In the genomic region with DNA sequence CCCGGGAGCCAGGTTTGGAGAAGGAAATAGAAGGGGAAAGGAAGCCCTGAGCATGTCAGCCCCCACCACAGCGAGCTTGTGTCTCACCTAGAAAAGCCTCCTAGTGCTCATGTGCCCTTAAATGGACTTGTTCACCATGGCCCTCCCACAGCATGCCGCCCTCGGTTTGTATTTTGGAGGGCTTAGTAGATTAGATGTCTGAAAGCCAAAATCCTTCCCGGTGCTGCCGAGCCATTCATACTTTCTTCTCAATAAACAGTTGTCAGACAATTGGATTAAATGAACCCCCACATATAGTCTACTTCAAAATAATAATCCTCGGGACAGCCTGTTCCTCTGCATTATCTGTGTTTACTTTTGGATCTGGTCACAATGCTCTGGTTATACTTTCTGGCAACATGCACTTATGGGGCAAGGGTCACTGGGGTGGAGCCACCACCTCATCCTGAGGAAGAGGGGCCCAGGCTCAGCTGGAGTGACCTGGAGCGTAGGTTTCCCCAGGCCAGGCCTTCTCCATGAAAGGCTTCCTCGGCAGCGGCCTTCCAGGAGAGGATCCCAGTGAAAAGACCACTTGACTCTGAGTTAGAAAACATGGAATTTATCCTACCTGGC, we compare ENCODE assay signal across 19 cellular contexts.
A peak's percentile ranks its signal among the peaks of the same experiment; 100 is the strongest.
DNase-seq lines count a peak whose midpoint lies in the region; ATAC-seq and TF ChIP-seq lines count a peak whose summit lies in the region.
"Had no signal": no experiment of that assay in that cellular context is flagged by ENCODE, and none has a peak within 500 bp of the region (broad histone marks: within the 10 kb centered on the region; RNA-seq: fewer than 3 reads in every experiment).

No MANE protein-coding gene starts in this region.

- WGBS in thyroid gland, 2 donors, result 71 to 80% methylated on average over 9 to 10 of the region's 10 CpGs

- no peak for TF ChIP-seq POLR2A in thyroid gland (IDR thresholded peaks at IDR 0.05)

- no peaks in the 10 kb centered on the region for H3K27me3 ChIP-seq in muscle layer of duodenum (ENCODE audit: low read depth, low read length)
- no peaks in the 10 kb centered on the region for H3K27me3 ChIP-seq in thyroid gland

- H3K4me3 Mint-ChIP-seq in activated B cell treated with CpG ODN at 0.5 μM for 24 hours, result no peak overlapping the region
- no peak overlapping the region for H3K4me3 Mint-ChIP-seq in activated naive CD8-positive, alpha-beta T cell treated with anti-CD3 and anti-CD28 coated beads, Interleukin-2, amount 50 U/mL, for 24 hours
- no peak overlapping the region for H3K4me3 Mint-ChIP-seq in activated CD8-positive, alpha-beta T cell treated with anti-CD3 and anti-CD28 coated beads, Interleukin-2, amount 10 ng/mL, durations not matched to agents 7 days and 5 days
- H3K4me3 Mint-ChIP-seq: naive B cell; stimulated activated naive CD8-positive, alpha-beta T cell treated with anti-CD3 and anti-CD28 coated beads, Interleukin-15, Interleukin-2, amounts not matched to agents 100 ng/mL and 50 ng/mL, for 24 hours had no signal

- peaks cover 21% of the 10 kb centered on the region for H3K36me3 Mint-ChIP-seq in activated B cell treated with CpG ODN at 0.5 μM for 24 hours (ENCODE audit: low read depth)
- H3K36me3 Mint-ChIP-seq in activated naive CD8-positive, alpha-beta T cell treated with anti-CD3 and anti-CD28 coated beads, Interleukin-2, amount 50 U/mL, for 24 hours (ENCODE audit: low read depth), result no peaks in the 10 kb centered on the region
- H3K36me3 Mint-ChIP-seq in activated CD8-positive, alpha-beta T cell treated with anti-CD3 and anti-CD28 coated beads, Interleukin-2, amount 10 ng/mL, durations not matched to agents 7 days and 5 days (ENCODE audit: low read depth), result no peaks in the 10 kb centered on the region

- TF ChIP-seq CTCF in activated B cell treated with CpG ODN at 0.5 μM for 24 hours (IDR thresholded peaks at IDR 0.05) (no peak), thyroid gland (IDR thresholded peaks at IDR 0.05) (no peak)

- POLR2A ChIA-PET in activated B cell treated with CpG ODN at 0.5 μM for 24 hours (lab: Charles Lee), result interaction anchor here (1.6 kb wide), 1 partner anchor 9 kb away, joined by 5 read pairs; no protein-coding TSS in a partner anchor
- POLR2A ChIA-PET in activated CD8-positive, alpha-beta T cell treated with anti-CD3 and anti-CD28 coated beads, Interleukin-2, amount 10 ng/mL, durations not matched to agents 7 days and 5 days (lab: Charles Lee), result no interaction called here

- H3K4me1 Mint-ChIP-seq in activated B cell treated with CpG ODN at 0.5 μM for 24 hours, result peaks cover 42% of the 10 kb centered on the region
- H3K4me1 Mint-ChIP-seq in activated naive CD8-positive, alpha-beta T cell treated with anti-CD3 and anti-CD28 coated beads, Interleukin-2, amount 50 U/mL, for 24 hours, result peaks cover under 1% of the 10 kb centered on the region
- H3K4me1 Mint-ChIP-seq in activated CD8-positive, alpha-beta T cell treated with anti-CD3 and anti-CD28 coated beads, Interleukin-2, amount 10 ng/mL, durations not matched to agents 7 days and 5 days (ENCODE audit: low read depth), result no peaks in the 10 kb centered on the region

- no peaks in the 10 kb centered on the region for H3K27me3 Mint-ChIP-seq in activated B cell treated with CpG ODN at 0.5 μM for 24 hours
- peaks cover 3% of the 10 kb centered on the region for H3K27me3 Mint-ChIP-seq in activated naive CD8-positive, alpha-beta T cell treated with anti-CD3 and anti-CD28 coated beads, Interleukin-2, amount 50 U/mL, for 24 hours
- peaks cover 8% of the 10 kb centered on the region for H3K27me3 Mint-ChIP-seq in activated CD8-positive, alpha-beta T cell treated with anti-CD3 and anti-CD28 coated beads, Interleukin-2, amount 10 ng/mL, durations not matched to agents 7 days and 5 days (ENCODE audit: low read depth)
- H3K27me3 Mint-ChIP-seq: naive B cell; stimulated activated naive CD8-positive, alpha-beta T cell treated with anti-CD3 and anti-CD28 coated beads, Interleukin-15, Interleukin-2, amounts not matched to agents 100 ng/mL and 50 ng/mL, for 24 hours had no signal

- ATAC-seq in activated B cell treated with CpG ODN at 0.5 μM for 24 hours (ENCODE audit: low read depth) (no peak), left cardiac atrium (peak; percentile 53 to 54)
- no peak for ATAC-seq in activated naive CD8-positive, alpha-beta T cell treated with anti-CD3 and anti-CD28 coated beads, Interleukin-2, amount 50 U/mL, for 24 hours
- ATAC-seq in activated CD8-positive, alpha-beta T cell treated with anti-CD3 and anti-CD28 coated beads, Interleukin-2, amount 10 ng/mL, durations not matched to agents 7 days and 5 days, result no peak

- H3K9me3 Mint-ChIP-seq in activated B cell treated with CpG ODN at 0.5 μM for 24 hours, result no peaks in the 10 kb centered on the region
- H3K9me3 Mint-ChIP-seq in activated naive CD8-positive, alpha-beta T cell treated with anti-CD3 and anti-CD28 coated beads, Interleukin-2, amount 50 U/mL, for 24 hours, result no peaks in the 10 kb centered on the region
- H3K9me3 Mint-ChIP-seq in activated CD8-positive, alpha-beta T cell treated with anti-CD3 and anti-CD28 coated beads, Interleukin-2, amount 10 ng/mL, durations not matched to agents 7 days and 5 days (ENCODE audit: insufficient read depth), result no peaks in the 10 kb centered on the region
- H3K9me3 Mint-ChIP-seq: naive B cell; stimulated activated naive CD8-positive, alpha-beta T cell treated with anti-CD3 and anti-CD28 coated beads, Interleukin-15, Interleukin-2, amounts not matched to agents 100 ng/mL and 50 ng/mL, for 24 hours had no signal

- H3K4me1 ChIP-seq in muscle layer of duodenum (ENCODE audit: control insufficient read depth in 1 of 2, insufficient read depth in 2 of 2, low read length in 2 of 2) (peaks cover 14 to 25% of the 10 kb centered on the region in 2 donors), thyroid gland (peaks cover 19 to 25% of the 10 kb centered on the region in 2 donors)

- DNase-seq in activated B cell treated with CpG ODN at 0.5 μM for 24 hours, result no peak
- DNase-seq in left cardiac atrium, result peak; percentile 67
- DNase-seq in thyroid gland, result no peak
- DNase-seq in activated naive CD8-positive, alpha-beta T cell treated with anti-CD3 and anti-CD28 coated beads, Interleukin-2, amount 50 U/mL, for 24 hours, result no peak
- no peak for DNase-seq in MV-4-11 (lab: John Stamatoyannopoulos, UW)
- no peak for DNase-seq in mesenteric fat pad (ENCODE audit: low spot score)
- DNase-seq in activated CD8-positive, alpha-beta T cell treated with anti-CD3 and anti-CD28 coated beads, Interleukin-2, amount 10 ng/mL, durations not matched to agents 7 days and 5 days, result no peak
- DNase-seq: activated CD4-positive, CD25-positive, alpha-beta regulatory T cell treated with anti-CD3 and anti-CD28 coated beads, Interleukin-2, amount 50 U/mL, for 72 hours; activated gamma-delta T cell treated with Interleukin-2 at 50 U/mL for 16 hours; HCEC 1CT; naive B cell; NCI-H1694 treated with DMSO at 0.1 percent for 48 hours; NCI-H446 treated with DMSO at 0.1 percent for 48 hours; SIG-M5; stimulated activated CD4-positive, alpha-beta T cell treated with anti-CD3 and anti-CD28 coated beads, Interleukin-15, amount 100 ng/mL, for 24 hours; T-helper 2 cell had no signal

- H3K27ac Mint-ChIP-seq in activated B cell treated with CpG ODN at 0.5 μM for 24 hours, result peak overlapping the region; percentile 38
- H3K27ac Mint-ChIP-seq in activated naive CD8-positive, alpha-beta T cell treated with anti-CD3 and anti-CD28 coated beads, Interleukin-2, amount 50 U/mL, for 24 hours, result no peak overlapping the region
- H3K27ac Mint-ChIP-seq in activated CD8-positive, alpha-beta T cell treated with anti-CD3 and anti-CD28 coated beads, Interleukin-2, amount 10 ng/mL, durations not matched to agents 7 days and 5 days, result no peak overlapping the region
- H3K27ac Mint-ChIP-seq: stimulated activated naive CD8-positive, alpha-beta T cell treated with anti-CD3 and anti-CD28 coated beads, Interleukin-15, Interleukin-2, amounts not matched to agents 100 ng/mL and 50 ng/mL, for 24 hours had no signal

- CTCF ChIA-PET in activated B cell treated with CpG ODN at 0.5 μM for 24 hours (lab: Charles Lee), result no interaction called here
- CTCF ChIA-PET in activated CD8-positive, alpha-beta T cell treated with anti-CD3 and anti-CD28 coated beads, Interleukin-2, amount 10 ng/mL, durations not matched to agents 7 days and 5 days (lab: Charles Lee), result no interaction called here

- no peaks in the 10 kb centered on the region for H3K36me3 ChIP-seq in muscle layer of duodenum (ENCODE audit: control insufficient read depth in 1 of 2, insufficient read depth in 2 of 2, low read length in 2 of 2)
- no peaks in the 10 kb centered on the region for H3K36me3 ChIP-seq in thyroid gland

- H3K4me3 ChIP-seq in muscle layer of duodenum (ENCODE audit: low read depth in 1 of 2, low read length in 2 of 2) (no peak overlapping the region), thyroid gland (replicated peaks in 1 of 3) (no peak overlapping the region)
- H3K4me3 ChIP-seq: psoas muscle had no signal

- H3K9me3 ChIP-seq in muscle layer of duodenum (ENCODE audit: control insufficient read depth in 1 of 2, low read length in 2 of 2) (no peaks in the 10 kb centered on the region), thyroid gland (no peaks in the 10 kb centered on the region)
- H3K9me3 ChIP-seq: psoas muscle had no signal

- intact Hi-C loops in activated B cell treated with CpG ODN at 0.5 μM for 24 hours (cut with micrococcal nuclease), result no loop called here
- intact Hi-C loops in left cardiac atrium (cut with DNase I), result no loop called here
- intact Hi-C loops in thyroid gland (cut with DNase I), result no loop called here

- H3K27ac ChIP-seq in muscle layer of duodenum (ENCODE audit: low read length) (peak overlapping the region; percentile 49), thyroid gland (peak overlapping the region; percentile 17 to 69 (median 26))
- H3K27ac ChIP-seq: psoas muscle had no signal

Comparison
In these comparisons a context has a peak if more than half of its experiments do, and no peak if none do; other contexts are left out.
1. ATAC-seq: peak in left cardiac atrium (2 of 2); none in activated B cell treated with CpG ODN at 0.5 μM for 24 hours (single experiment), activated naive CD8-positive, alpha-beta T cell treated with anti-CD3 and anti-CD28 coated beads, Interleukin-2, amount 50 U/mL, for 24 hours (single experiment) and activated CD8-positive, alpha-beta T cell treated with anti-CD3 and anti-CD28 coated beads, Interleukin-2, amount 10 ng/mL, durations not matched to agents 7 days and 5 days (single experiment).